8 cellular contexts compared by ENCODE assay signal in the genomic region with DNA sequence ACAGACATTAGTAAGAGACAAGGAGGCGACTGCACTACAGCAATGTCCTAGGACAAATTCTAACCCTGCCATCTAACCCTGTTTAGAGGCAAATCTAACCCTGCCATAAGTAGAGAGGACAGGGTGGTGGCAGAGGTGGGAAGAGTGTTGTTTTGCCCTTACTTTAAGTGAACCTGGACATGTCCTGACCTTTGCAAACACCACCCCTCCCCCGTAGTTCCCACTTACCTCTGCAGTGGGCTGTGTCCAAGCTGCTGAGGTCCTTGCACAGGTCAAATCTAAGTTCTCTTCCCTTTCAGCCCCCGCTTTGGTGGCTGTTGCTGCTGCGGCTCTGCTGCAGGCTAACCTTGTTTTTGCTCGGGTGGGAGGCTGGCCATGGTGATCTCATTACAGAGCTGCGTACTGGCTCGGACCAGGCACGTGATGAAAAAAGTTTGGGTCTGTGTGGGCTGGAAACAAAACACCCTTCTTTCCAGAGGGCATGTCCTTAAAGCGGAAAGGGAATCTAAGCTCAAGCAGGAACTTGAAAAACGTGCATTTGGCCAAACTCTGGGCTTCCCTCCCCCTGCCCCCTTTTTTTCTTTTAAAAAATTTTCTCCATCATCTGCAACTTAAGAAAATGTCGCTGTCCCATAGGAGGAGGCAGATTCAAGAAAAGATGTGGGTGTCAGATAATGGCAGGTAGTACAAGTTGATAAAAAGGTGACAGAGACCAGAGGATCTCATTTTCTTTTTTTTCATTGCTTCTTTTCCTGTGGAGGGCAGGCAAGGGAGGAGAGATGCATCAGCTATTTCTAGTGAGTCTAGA. TPM values are rescaled to one million over a fixed set of nuclear protein-coding genes. Genes with fewer than 3 reads are reported as not detected.
A peak's percentile ranks its signal among the peaks of the same experiment; 100 is the strongest.
DNase-seq lines count a peak whose midpoint lies in the region; ATAC-seq and TF ChIP-seq lines count a peak whose summit lies in the region.
"Had no signal": no experiment of that assay in that cellular context is flagged by ENCODE, and none has a peak within 500 bp of the region (broad histone marks: within the 10 kb centered on the region; RNA-seq: fewer than 3 reads in every experiment).

A gene with protein sequence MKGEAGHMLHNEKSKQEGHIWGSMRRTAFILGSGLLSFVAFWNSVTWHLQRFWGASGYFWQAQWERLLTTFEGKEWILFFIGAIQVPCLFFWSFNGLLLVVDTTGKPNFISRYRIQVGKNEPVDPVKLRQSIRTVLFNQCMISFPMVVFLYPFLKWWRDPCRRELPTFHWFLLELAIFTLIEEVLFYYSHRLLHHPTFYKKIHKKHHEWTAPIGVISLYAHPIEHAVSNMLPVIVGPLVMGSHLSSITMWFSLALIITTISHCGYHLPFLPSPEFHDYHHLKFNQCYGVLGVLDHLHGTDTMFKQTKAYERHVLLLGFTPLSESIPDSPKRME (minus strand): TSS at position 349 of the 808 bp plus-strand sequence. CDS start 12,425 bp downstream, outside the sequence.

- H3K4me3 ChIP-seq in brain microvascular endothelial cell (ENCODE audit: low read depth, low read length) (peak within 1 kb of the TSS; percentile 64), iPS-11a (ENCODE audit: low read depth, low read length) (peak within 1 kb of the TSS; percentile 77)
- H3K4me3 ChIP-seq: SK-N-MC had no signal

- CTCF ChIA-PET in HEK293T (lab: Yijun Ruan, JAX) = no interaction called here

- no peak for TF ChIP-seq CTCF in brain microvascular endothelial cell (IDR thresholded peaks at IDR 0.05; ENCODE audit: low read depth, low read length, missing control alignments)

- POLR2A ChIA-PET in HEK293T (lab: Yijun Ruan, JAX) = interaction anchor here (0.9 to 1.9 kb wide), 9 partner anchors 8 to 88 kb away, joined by 3 to 7 read pairs (median 3); partner anchors contain the start of genes CNOT8 and GEMIN5

- H3K36me3 ChIP-seq in brain microvascular endothelial cell (replicated peaks) = no peaks in the 10 kb centered on the region

- in situ Hi-C loops in brain microvascular endothelial cell (cut with HindIII; ENCODE audit: low pct_ligation_motif_present, low sequenced_read_pairs) = no loop called here

- peak within 1 kb of the TSS; percentile 5 for H3K27ac ChIP-seq in brain microvascular endothelial cell
- H3K27ac ChIP-seq: SK-N-MC had no signal

- no peak for ATAC-seq in GM19324 (IDR thresholded peaks at IDR 0.05; ENCODE audit: low FRiP score, unreplicated experiment)

- H3K27me3 ChIP-seq in brain microvascular endothelial cell (replicated peaks) = no peaks in the 10 kb centered on the region

- peak; percentile 63 for DNase-seq in HEK293T (ENCODE audit: extremely low spot score)
- peak; percentile 85 for DNase-seq in brain microvascular endothelial cell
- peak; percentile 69 for DNase-seq in renal cortical epithelial cell (ENCODE audit: low read depth)
- DNase-seq in NCI-H1417 (lab: John Stamatoyannopoulos, UW) = no peak
- DNase-seq in activated CD4-positive, CD25-positive, alpha-beta regulatory T cell treated with anti-CD3 and anti-CD28 coated beads, Interleukin-2, amount 50 U/mL, for 72 hours = no peak

TF ChIP-seq in HEK293T, 16 proteins besides CTCF, POLR2A, EP300 and RAD21:
- TF ChIP-seq ARNT (IDR thresholded peaks at IDR 0.05) (no peak), L3MBTL2 (conservative IDR thresholded peaks at IDR 0.05) (peak; percentile 13; the same call in 1 of the 2 replicates)

RNA-seq across cellular contexts. Expression of the gene that starts here (rescaled TPM):
- total RNA-seq in renal cortical epithelial cell = 4.2 TPM in 1 of 2 replicates, not detected in the other

Comparison
In these comparisons a context has a peak if more than half of its experiments do, and no peak if none do; other contexts are left out.
1. DNase-seq: peak in HEK293T (single experiment), brain microvascular endothelial cell (single experiment) and renal cortical epithelial cell (single experiment); none in NCI-H1417 (0 of 3) and activated CD4-positive, CD25-positive, alpha-beta regulatory T cell treated with anti-CD3 and anti-CD28 coated beads, Interleukin-2, amount 50 U/mL, for 72 hours (single experiment).